8 cellular contexts compared by ENCODE assay signal in the genomic region with DNA sequence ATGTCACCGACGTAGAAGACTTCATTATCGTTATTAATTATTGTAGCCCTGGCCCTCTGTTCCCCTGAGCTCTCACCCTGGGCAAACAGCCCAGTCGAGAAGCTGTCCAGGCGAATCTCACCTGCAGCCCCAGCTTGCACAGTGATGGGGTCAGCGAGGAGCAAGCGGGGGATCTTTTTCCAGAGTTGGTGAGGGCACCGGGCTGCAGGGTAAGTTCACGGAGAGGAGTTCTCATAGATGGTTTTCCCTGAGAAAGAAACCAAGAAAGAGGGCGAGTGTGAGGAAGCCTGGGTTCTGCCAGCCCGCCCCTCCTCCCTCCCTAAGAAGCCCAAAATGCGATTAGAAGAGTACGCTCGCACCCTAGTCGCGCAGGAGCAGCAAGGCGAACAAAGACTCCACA. TPM values are rescaled to one million over a fixed set of nuclear protein-coding genes. Genes with fewer than 3 reads are reported as not detected.
DNase-seq lines count a peak whose midpoint lies in the region; ATAC-seq and TF ChIP-seq lines count a peak whose summit lies in the region.

No MANE protein-coding gene starts in this region.

- H3K27me3 Mint-ChIP-seq in naive thymus-derived CD8-positive, alpha-beta T cell: no peaks in the 10 kb centered on the region

- intact Hi-C loops in mammary epithelial cell (cut with micrococcal nuclease): no loop called here

- no peaks in the 10 kb centered on the region for H3K27me3 ChIP-seq in DOHH2 (ENCODE audit: control insufficient read depth, low read length)
- H3K27me3 ChIP-seq in mammary epithelial cell (ENCODE audit: insufficient read depth, low read length): no peaks in the 10 kb centered on the region

- H3K4me3 ChIP-seq in DOHH2 (ENCODE audit: low read length): peak overlapping the region; percentile 100
- H3K4me3 ChIP-seq in mammary epithelial cell (replicated peaks in 1 of 3; ENCODE audit: insufficient read depth in 1 of 3, low read depth in 2 of 3, low read length in 3 of 3): peak overlapping the region; percentile 74 to 78 (median 74)

- H3K4me1 Mint-ChIP-seq in naive thymus-derived CD8-positive, alpha-beta T cell: peaks cover 14 to 27% (median 23%) of the 10 kb centered on the region in 4 donors

- no peak for ATAC-seq in naive thymus-derived CD8-positive, alpha-beta T cell
- no peak for ATAC-seq in HG02798 (IDR thresholded peaks at IDR 0.05; ENCODE audit: poor library complexity, unreplicated experiment)

- peak overlapping the region; percentile 89 to 99 (median 95) for H3K4me3 Mint-ChIP-seq in naive thymus-derived CD8-positive, alpha-beta T cell

- H3K36me3 ChIP-seq in DOHH2 (ENCODE audit: control insufficient read depth, low read length): peaks cover 34% of the 10 kb centered on the region
- H3K36me3 ChIP-seq in mammary epithelial cell (ENCODE audit: insufficient read depth, low read length): no peaks in the 10 kb centered on the region

- peak overlapping the region; percentile 75 for H3K9ac ChIP-seq in mammary epithelial cell (ENCODE audit: insufficient read depth, low read length)

- WGBS in mammary epithelial cell (ENCODE audit: low coverage, missing lambda C conversion rate): 0% methylated on average over 7 of the region's 17 CpGs

- TF ChIP-seq EP300 in Ishikawa (IDR thresholded peaks at IDR 0.05; ENCODE audit: borderline replicate concordance): no peak

- H3F3A ChIP-seq in DOHH2 (ENCODE audit: control insufficient read depth, insufficient read depth): peaks cover 15% of the 10 kb centered on the region

- POLR2A ChIA-PET in naive thymus-derived CD8-positive, alpha-beta T cell (lab: Charles Lee): interaction anchor here (1.4 to 3.0 kb wide), 6 partner anchors 14 to 64 kb away, joined by 11 to 42 read pairs (median 15); a partner anchor contains a TSS

- peak overlapping the region; percentile 78 for H3K27ac ChIP-seq in DOHH2 (ENCODE audit: low read depth, low read length)
- peak overlapping the region; percentile 85 for H3K27ac ChIP-seq in mammary epithelial cell (ENCODE audit: insufficient read depth, low read depth, low read length)

- peak overlapping the region; percentile 88 for H2AFZ ChIP-seq in mammary epithelial cell (ENCODE audit: low read depth, low read length)

- H4K20me1 ChIP-seq in DOHH2 (ENCODE audit: control insufficient read depth, insufficient read depth, low read depth, low read length) (no peaks in the 10 kb centered on the region), mammary epithelial cell (ENCODE audit: insufficient read depth, low read length) (no peaks in the 10 kb centered on the region)

- H3K4me1 ChIP-seq in DOHH2 (ENCODE audit: control insufficient read depth, low read length): peaks cover 24% of the 10 kb centered on the region
- H3K4me1 ChIP-seq in mammary epithelial cell (ENCODE audit: insufficient read depth, low read length): peaks cover 16% of the 10 kb centered on the region

- no peaks in the 10 kb centered on the region for H3K9me3 ChIP-seq in DOHH2 (ENCODE audit: control insufficient read depth, insufficient read depth, low read length)
- no peaks in the 10 kb centered on the region for H3K9me3 ChIP-seq in mammary epithelial cell (replicated peaks; ENCODE audit: insufficient read depth, low read length)

- H3K9me3 Mint-ChIP-seq in naive thymus-derived CD8-positive, alpha-beta T cell: no peaks in the 10 kb centered on the region

- BruUV-seq in mammary epithelial cell (replicated peaks; lab: Mats Ljungman, UMichigan): TSS peak; percentile 42

- no peaks in the 10 kb centered on the region for H3K36me3 Mint-ChIP-seq in naive thymus-derived CD8-positive, alpha-beta T cell

- in situ Hi-C loops in mammary epithelial cell (cut with MboI; ENCODE audit: low sequenced_read_pairs in 2 of 2): no loop called here

- H3K79me2 ChIP-seq in DOHH2 (ENCODE audit: control insufficient read depth, low read length): peaks cover 43% of the 10 kb centered on the region
- peaks cover 19% of the 10 kb centered on the region for H3K79me2 ChIP-seq in mammary epithelial cell (ENCODE audit: insufficient read depth, low read length)

- CTCF ChIA-PET in mammary epithelial cell (lab: Charles Lee; ENCODE audit: low non-redundant PET): interaction anchor here (0.6 kb wide), 1 partner anchor 48 kb away, joined by 4 read pairs; no protein-coding TSS in a partner anchor

- H3K27ac Mint-ChIP-seq in naive thymus-derived CD8-positive, alpha-beta T cell: peak overlapping the region; percentile 94 to 100 (median 96)

- TF ChIP-seq RAD21 in Ishikawa (IDR thresholded peaks at IDR 0.05; ENCODE audit: low read depth): no peak

- H3K9me2 ChIP-seq in DOHH2 (replicated peaks; ENCODE audit: control insufficient read depth, low read length): no peaks in the 10 kb centered on the region

- peak overlapping the region; percentile 89 for H3K4me2 ChIP-seq in DOHH2 (ENCODE audit: low read length)
- H3K4me2 ChIP-seq in mammary epithelial cell (ENCODE audit: insufficient read depth, low read depth, low read length): peak overlapping the region; percentile 93

- DNase-seq in mammary epithelial cell (peak; percentile 3), cerebellum (ENCODE audit: low spot score) (no peak), NCI-H2227 (lab: John Stamatoyannopoulos, UW; ENCODE audit: unreplicated experiment) (no peak)
- no peak for DNase-seq in naive thymus-derived CD8-positive, alpha-beta T cell
- no peak for DNase-seq in activated CD4-positive, CD25-positive, alpha-beta regulatory T cell (lab: John Stamatoyannopoulos, UW)

- dilution Hi-C loops in mammary epithelial cell (cut with HindIII; ENCODE audit: low sequenced_read_pairs): no loop called here

- TF ChIP-seq CTCF in DOHH2 (IDR thresholded peaks at IDR 0.05; ENCODE audit: low read depth, low read length, poor library complexity, severe bottlenecking) (no peak), mammary epithelial cell (conservative IDR thresholded peaks at IDR 0.05 in 1 of 2, IDR thresholded peaks at IDR 0.05 in 1 of 2; ENCODE audit: extremely low read depth in 1 of 2, insufficient read depth in 1 of 2, low read depth in 1 of 2, low read length in 2 of 2) (no peak)

TF ChIP-seq in Ishikawa, 13 proteins besides CTCF, POLR2A, EP300 and RAD21:
- TF ChIP-seq NFIC (IDR thresholded peaks at IDR 0.05): no peak
- peak; percentile 21; the same call in 1 of the 2 replicates for TF ChIP-seq TCF12 (IDR thresholded peaks at IDR 0.05; ENCODE audit: low read depth)

RNA-seq across cellular contexts. Expression of a gene that starts 0.4 kb away (rescaled TPM):
- total RNA-seq in mammary epithelial cell (10 to 100 TPM in 1 of 2 donors, 1 to 10 TPM in 1; 2.5 to 38.9 TPM), cerebellum (21.9 TPM)
- polyA plus RNA-seq in mammary epithelial cell: 41.4 TPM
- polyA minus RNA-seq in mammary epithelial cell: 88.4 TPM
- total RNA-seq in naive thymus-derived CD8-positive, alpha-beta T cell: 10 to 100 TPM; 10.6 to 11.2 TPM
- 1 to 10 TPM in 1 of 3 donors, under 1 TPM in 2; 0.40 to 2.7 (median 0.81) TPM for polyA plus RNA-seq in naive thymus-derived CD8-positive, alpha-beta T cell

RNA-seq across cellular contexts. Expression of a gene that starts 15.6 kb away (rescaled TPM):
- total RNA-seq in mammary epithelial cell: 10 to 100 TPM in 1 of 2 donors, 1 to 10 TPM in 1; 3.0 to 12.2 TPM
- 3.4 TPM for polyA plus RNA-seq in mammary epithelial cell
- polyA minus RNA-seq in mammary epithelial cell: 20.5 TPM
- total RNA-seq in naive thymus-derived CD8-positive, alpha-beta T cell: 10 to 100 TPM; 27.3 to 28.9 TPM
- under 1 TPM; 0.11 to 0.75 (median 0.24) TPM for polyA plus RNA-seq in naive thymus-derived CD8-positive, alpha-beta T cell
- 34.7 TPM for total RNA-seq in cerebellum

RNA-seq across cellular contexts. Expression of a gene that starts 21.7 kb away (rescaled TPM):
- 10 to 100 TPM; 45.4 to 46.0 TPM for total RNA-seq in mammary epithelial cell
- 163 TPM for polyA plus RNA-seq in mammary epithelial cell
- polyA minus RNA-seq in mammary epithelial cell: 262 TPM
- 10 to 100 TPM; 36.1 to 37.5 TPM for total RNA-seq in naive thymus-derived CD8-positive, alpha-beta T cell
- polyA plus RNA-seq in naive thymus-derived CD8-positive, alpha-beta T cell: 10 to 100 TPM; 65.3 to 86.7 (median 78.9) TPM
- 87.4 TPM for total RNA-seq in cerebellum

RNA-seq across cellular contexts. Expression of a gene that starts 27.1 kb away (rescaled TPM):
- total RNA-seq in mammary epithelial cell: 10 to 100 TPM; 45.0 to 56.2 TPM
- 59.1 TPM for polyA plus RNA-seq in mammary epithelial cell
- polyA minus RNA-seq in mammary epithelial cell: 125 TPM
- 10 to 100 TPM; 51.3 to 51.4 TPM for total RNA-seq in naive thymus-derived CD8-positive, alpha-beta T cell
- 10 to 100 TPM; 36.7 to 48.1 (median 42.0) TPM for polyA plus RNA-seq in naive thymus-derived CD8-positive, alpha-beta T cell
- 24.8 TPM for total RNA-seq in cerebellum

RNA-seq across cellular contexts. Expression of a gene that starts 46.0 kb away (rescaled TPM):
- total RNA-seq in mammary epithelial cell: 10 to 100 TPM; 26.3 to 27.5 TPM
- polyA plus RNA-seq in mammary epithelial cell: 40.9 TPM
- 33.3 TPM for polyA minus RNA-seq in mammary epithelial cell
- total RNA-seq in naive thymus-derived CD8-positive, alpha-beta T cell: 10 to 100 TPM; 36.6 to 43.8 TPM
- polyA plus RNA-seq in naive thymus-derived CD8-positive, alpha-beta T cell: 10 to 100 TPM; 18.4 to 27.1 (median 26.6) TPM
- total RNA-seq in cerebellum: 33.8 TPM
